In the genomic region with DNA sequence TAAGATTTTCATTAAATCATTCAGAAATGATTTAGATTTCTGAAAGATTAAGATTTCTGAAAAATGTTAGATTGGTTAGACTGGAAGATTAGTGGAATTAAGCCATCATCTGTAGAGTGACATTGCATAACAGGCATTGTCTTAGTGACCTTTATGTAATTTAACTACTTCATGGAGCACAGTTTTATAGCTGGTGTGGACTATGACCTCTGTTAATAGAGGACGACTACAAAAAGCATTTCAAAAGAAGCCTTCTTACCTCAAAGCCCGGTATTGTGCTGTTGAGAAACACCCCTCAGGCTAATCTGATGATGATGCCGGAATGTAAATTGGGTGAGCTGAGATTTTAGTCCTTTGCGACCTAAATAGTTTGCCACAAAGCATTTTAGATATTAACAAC, we compare ENCODE assay signal across 21 cellular contexts. TPM values are rescaled to one million over a fixed set of nuclear protein-coding genes. Genes with fewer than 3 reads are reported as not detected.
DNase-seq lines count a peak whose midpoint lies in the region; ATAC-seq and TF ChIP-seq lines count a peak whose summit lies in the region.
"Had no signal": no experiment of that assay in that cellular context is flagged by ENCODE, and none has a peak within 500 bp of the region (broad histone marks: within the 10 kb centered on the region; RNA-seq: fewer than 3 reads in every experiment).

No MANE protein-coding gene starts in this region.

- H3K4me3 ChIP-seq in AG09309 (ENCODE audit: control insufficient read depth, low read depth, low read length) (no peak overlapping the region), mammary epithelial cell (replicated peaks in 1 of 3; ENCODE audit: insufficient read depth in 1 of 3, low read depth in 2 of 3, low read length in 3 of 3) (no peak overlapping the region)
- H3K4me3 ChIP-seq: cardiac muscle cell, esophagus muscularis mucosa, upper lobe of right lung had no signal

- peaks cover 84% of the 10 kb centered on the region for H3K4me1 Mint-ChIP-seq in nephron progenitor cell

- no peaks in the 10 kb centered on the region for H3K27me3 ChIP-seq in mammary epithelial cell (ENCODE audit: insufficient read depth, low read length)
- H3K27me3 ChIP-seq: cardiac muscle cell, esophagus muscularis mucosa, upper lobe of right lung had no signal

- peak overlapping the region; percentile 10 for H3K4me2 ChIP-seq in mammary epithelial cell (ENCODE audit: insufficient read depth, low read depth, low read length)

- peaks cover 48% of the 10 kb centered on the region for H3K79me2 ChIP-seq in mammary epithelial cell (ENCODE audit: insufficient read depth, low read length)

- 6% methylated on average over 4 of the region's 4 CpGs for WGBS in mammary epithelial cell (ENCODE audit: low coverage, missing lambda C conversion rate)

- intact Hi-C loops in mammary epithelial cell (cut with micrococcal nuclease): no loop called here

- TF ChIP-seq CTCF in AG09309 (IDR thresholded peaks at IDR 0.05; ENCODE audit: control insufficient read depth, insufficient read depth, low read depth, low read length, missing control alignments) (no peak), mammary epithelial cell (conservative IDR thresholded peaks at IDR 0.05 in 1 of 2, IDR thresholded peaks at IDR 0.05 in 1 of 2; ENCODE audit: extremely low read depth in 1 of 2, insufficient read depth in 1 of 2, low read depth in 1 of 2, low read length in 2 of 2) (no peak), nephron progenitor cell (IDR thresholded peaks at IDR 0.05) (no peak)

- H3K9me3 Mint-ChIP-seq in nephron progenitor cell: no peaks in the 10 kb centered on the region
- H3K9me3 Mint-ChIP-seq: activated T-cell treated with anti-CD3 and anti-CD28 coated beads, Interleukin-2, amount 50 U/mL, for 72 hours; stimulated activated naive CD8-positive, alpha-beta T cell treated with anti-CD3 and anti-CD28 coated beads, Interleukin-15, Interleukin-2, amounts not matched to agents 100 ng/mL and 50 ng/mL, for 24 hours; T-helper 1 cell treated with Interleukin-12 subunit alpha and Interleukin-12 subunit beta and Interleukin-4 antibody, amounts not matched to agents 30 μg/mL and 1 μg/mL, for 36 hours had no signal

- no peak overlapping the region for H3K4me3 Mint-ChIP-seq in nephron progenitor cell
- H3K4me3 Mint-ChIP-seq: activated CD8-positive, alpha-beta T cell treated with anti-CD3 and anti-CD28 coated beads, Interleukin-2, amount 10 ng/mL, durations not matched to agents 7 days and 5 days; activated T-cell treated with anti-CD3 and anti-CD28 coated beads, Interleukin-2, amount 50 U/mL, for 72 hours; stimulated activated naive CD8-positive, alpha-beta T cell treated with anti-CD3 and anti-CD28 coated beads, Interleukin-15, Interleukin-2, amounts not matched to agents 100 ng/mL and 50 ng/mL, for 24 hours; T-helper 1 cell treated with Interleukin-12 subunit alpha and Interleukin-12 subunit beta and Interleukin-4 antibody, amounts not matched to agents 30 μg/mL and 1 μg/mL, for 36 hours had no signal

- dilution Hi-C loops in mammary epithelial cell (cut with HindIII; ENCODE audit: low sequenced_read_pairs): no loop called here

- ATAC-seq in left lobe of liver: peak; percentile 59
- ATAC-seq: activated CD8-positive, alpha-beta T cell treated with anti-CD3 and anti-CD28 coated beads, Interleukin-2, amount 10 ng/mL, durations not matched to agents 7 days and 5 days; activated T-cell treated with anti-CD3 and anti-CD28 coated beads, Interleukin-2, amount 50 U/mL, for 72 hours; sciatic nerve; upper lobe of right lung had no signal

- no peak overlapping the region for H2AFZ ChIP-seq in mammary epithelial cell (ENCODE audit: low read depth, low read length)

- peak overlapping the region; percentile 6 for H3K27ac ChIP-seq in mammary epithelial cell (ENCODE audit: insufficient read depth, low read depth, low read length)
- H3K27ac ChIP-seq: cardiac muscle cell, esophagus muscularis mucosa, upper lobe of right lung, WERI-Rb-1 had no signal

- CTCF ChIA-PET in mammary epithelial cell (lab: Charles Lee; ENCODE audit: low non-redundant PET): no interaction called here

- peak; percentile 5 for DNase-seq in AG09309 (ENCODE audit: low read depth)
- DNase-seq in HuH-7.5 (ENCODE audit: low spot score): peak; percentile 25
- DNase-seq in mammary epithelial cell: peak; percentile 57
- DNase-seq in left lobe of liver (ENCODE audit: low spot score): no peak
- no peak for DNase-seq in NCI-H2107 treated with DMSO at 0.1 percent for 48 hours (lab: John Stamatoyannopoulos, UW; ENCODE audit: unreplicated experiment)
- no peak for DNase-seq in nephron progenitor cell
- DNase-seq in 8988T: no peak
- no peak for DNase-seq in NCI-H1417 (lab: John Stamatoyannopoulos, UW)
- DNase-seq: activated CD8-positive, alpha-beta T cell treated with anti-CD3 and anti-CD28 coated beads, Interleukin-2, amount 10 ng/mL, durations not matched to agents 7 days and 5 days; activated T-cell treated with anti-CD3 and anti-CD28 coated beads, Interleukin-2, amount 50 U/mL, for 72 hours; Kasumi-1; NCI-H1436 treated with DMSO at 0.1 percent for 48 hours; NCI-H446; Right ventricle myocardium superior; upper lobe of right lung; WERI-Rb-1 had no signal

- H3K36me3 ChIP-seq in mammary epithelial cell (ENCODE audit: insufficient read depth, low read length): no peaks in the 10 kb centered on the region
- H3K36me3 ChIP-seq: cardiac muscle cell, esophagus muscularis mucosa, upper lobe of right lung, WERI-Rb-1 had no signal

- no peaks in the 10 kb centered on the region for H3K27me3 Mint-ChIP-seq in nephron progenitor cell (ENCODE audit: low read depth, poor library complexity)
- H3K27me3 Mint-ChIP-seq: stimulated activated naive CD8-positive, alpha-beta T cell treated with anti-CD3 and anti-CD28 coated beads, Interleukin-15, Interleukin-2, amounts not matched to agents 100 ng/mL and 50 ng/mL, for 24 hours had no signal

- H3K9ac ChIP-seq in mammary epithelial cell (ENCODE audit: insufficient read depth, low read length): no peak overlapping the region

- no peaks in the 10 kb centered on the region for H3K9me3 ChIP-seq in mammary epithelial cell (replicated peaks; ENCODE audit: insufficient read depth, low read length)
- H3K9me3 ChIP-seq: esophagus muscularis mucosa, upper lobe of right lung had no signal

- no TSS peak for BruUV-seq in mammary epithelial cell (replicated peaks; lab: Mats Ljungman, UMichigan)

- H3K4me1 ChIP-seq in mammary epithelial cell (ENCODE audit: insufficient read depth, low read length): peaks cover 25% of the 10 kb centered on the region

- in situ Hi-C loops in mammary epithelial cell (cut with MboI; ENCODE audit: low sequenced_read_pairs in 2 of 2): no loop called here

- no peak overlapping the region for H3K27ac Mint-ChIP-seq in nephron progenitor cell
- H3K27ac Mint-ChIP-seq: activated CD8-positive, alpha-beta T cell treated with anti-CD3 and anti-CD28 coated beads, Interleukin-2, amount 10 ng/mL, durations not matched to agents 7 days and 5 days; activated T-cell treated with anti-CD3 and anti-CD28 coated beads, Interleukin-2, amount 50 U/mL, for 72 hours; stimulated activated naive CD8-positive, alpha-beta T cell treated with anti-CD3 and anti-CD28 coated beads, Interleukin-15, Interleukin-2, amounts not matched to agents 100 ng/mL and 50 ng/mL, for 24 hours; T-helper 1 cell treated with Interleukin-12 subunit alpha and Interleukin-12 subunit beta and Interleukin-4 antibody, amounts not matched to agents 30 μg/mL and 1 μg/mL, for 36 hours had no signal

- H4K20me1 ChIP-seq in mammary epithelial cell (ENCODE audit: insufficient read depth, low read length): no peaks in the 10 kb centered on the region

- H3K36me3 Mint-ChIP-seq in nephron progenitor cell (ENCODE audit: low read depth): no peaks in the 10 kb centered on the region

RNA-seq across cellular contexts. Expression of gene GALNT11, which starts 55.6 kb away (rescaled TPM):
- total RNA-seq in mammary epithelial cell (10 to 100 TPM; 28.4 to 49.2 TPM), left lobe of liver (13.2 TPM)
- 36.8 TPM for polyA plus RNA-seq in mammary epithelial cell
- polyA minus RNA-seq in mammary epithelial cell: 21.4 TPM

Comparison
In these comparisons a context has a peak if more than half of its experiments do, and no peak if none do; other contexts are left out.
1. DNase-seq: peak in AG09309 (single experiment), HuH-7.5 (single experiment) and mammary epithelial cell (single experiment); none in left lobe of liver (single experiment), NCI-H2107 treated with DMSO at 0.1 percent for 48 hours (single experiment), nephron progenitor cell (single experiment), 8988T (single experiment) and NCI-H1417 (0 of 3).